In genomic region chr2:129759186-129760010, GRCh38 we compare ENCODE assay signal across 21 cellular contexts.
DNase-seq lines count a peak whose midpoint lies in the region; ATAC-seq, FAIRE-seq and TF ChIP-seq lines count a peak whose summit lies in the region.
"Had no signal": no experiment of that assay in that cellular context is flagged by ENCODE, and none has a peak within 500 bp of the region (broad histone marks: within the 10 kb centered on the region; RNA-seq: fewer than 3 reads in every experiment).

No MANE protein-coding gene starts in this region.

- H3K27me3 ChIP-seq in H9 (ENCODE audit: insufficient read depth, low read length) (no peaks in the 10 kb centered on the region), GM12878 (replicated peaks in 1 of 2; ENCODE audit: control insufficient read depth in 2 of 2, insufficient read depth in 2 of 2, low read length in 1 of 2) (no peaks in the 10 kb centered on the region; a peak in 1 of 4 replicates), HepG2 (ENCODE audit: control insufficient read depth in 1 of 2, insufficient read depth in 2 of 2, low read length in 2 of 2) (peaks cover 5 to 47% of the 10 kb centered on the region in 2 experiments; a peak in 4 of 5 replicates), stomach (no peaks in the 10 kb centered on the region), testis (no peaks in the 10 kb centered on the region)
- H3K27me3 ChIP-seq: tibial artery had no signal

- TF ChIP-seq POLR2A in GM12878 (IDR thresholded peaks at IDR 0.05; ENCODE audit: low read depth, low read length) (no peak), HepG2 (IDR thresholded peaks at IDR 0.05; ENCODE audit: insufficient read depth in 1 of 2, low read depth in 2 of 2, low read length in 2 of 2) (no peak), stomach (IDR thresholded peaks at IDR 0.05) (no peak), testis (IDR thresholded peaks at IDR 0.05) (no peak)

- H3K4me1 ChIP-seq in H9 (ENCODE audit: insufficient read depth, low read length) (peaks cover 1% of the 10 kb centered on the region; the same call in 1 of the 2 replicates), GM12878 (ENCODE audit: control insufficient read depth, insufficient read depth, low read length) (no peaks in the 10 kb centered on the region), HepG2 (ENCODE audit: insufficient read depth, low read length) (no peaks in the 10 kb centered on the region), stomach (peaks cover 0 to 11% (median 4%) of the 10 kb centered on the region in 4 donors), testis (no peaks in the 10 kb centered on the region)
- H3K4me1 ChIP-seq: prostate gland had no signal

- H4K91ac ChIP-seq in H9 (ENCODE audit: insufficient read length, low read depth, low read length), result no peak overlapping the region

- no peak overlapping the region for H2BK120ac ChIP-seq in H9 (ENCODE audit: low read depth, low read length, poor library complexity, severe bottlenecking)

- H4K8ac ChIP-seq in H9 (replicated peaks; ENCODE audit: insufficient read length, low read depth, low read length), result no peak overlapping the region

- H3K23me2 ChIP-seq in H9 (ENCODE audit: insufficient read length, low read depth, low read length, poor library complexity, severe bottlenecking), result no peaks in the 10 kb centered on the region

- DNase-seq in H9, result no peak
- DNase-seq in GM12878 (ENCODE audit: low read depth, low spot score), result no peak
- DNase-seq in HepG2 (ENCODE audit: low spot score), result no peak
- no peak for DNase-seq in stomach
- no peak for DNase-seq in NCI-H2107 (lab: John Stamatoyannopoulos, UW)
- DNase-seq in NCI-H526 treated with DMSO at 0.1 percent for 48 hours (lab: John Stamatoyannopoulos, UW), result no peak
- no peak for DNase-seq in testis
- DNase-seq: activated naive CD4-positive, alpha-beta T cell; activated T-cell treated with anti-CD3 and anti-CD28 coated beads, Interleukin-2, amount 50 U/mL, for 1 hour; COR-L47; DMS79 treated with DMSO at 0.1 percent for 48 hours; effector CD4-positive, alpha-beta T cell; NCI-H1417 treated with DMSO at 0.1 percent for 48 hours; NCI-H510A treated with DMSO at 0.1 percent for 48 hours had no signal

- peak overlapping the region; percentile 13 for H2AK5ac ChIP-seq in H9 (ENCODE audit: insufficient read length, low read length)

- H3K23ac ChIP-seq in H9 (ENCODE audit: insufficient read length, low read depth, low read length), result no peak overlapping the region

- POLR2A ChIA-PET in GM12878 (lab: Charles Lee) (no interaction called here), HepG2 (lab: Yijun Ruan, JAX) (no interaction called here)

- no peak for ATAC-seq in GM12878
- no peak for ATAC-seq in HepG2
- ATAC-seq in GM21423 (IDR thresholded peaks at IDR 0.05; ENCODE audit: unreplicated experiment), result no peak

- H3K9me3 Mint-ChIP-seq in H9, result peaks cover 0 to 2% of the 10 kb centered on the region in 2 experiments; a peak in 1 of 5 replicates
- H3K9me3 Mint-ChIP-seq: activated CD4-positive, alpha-beta memory T cell treated with anti-CD3 and anti-CD28 coated beads, Interleukin-2, amount 10 ng/mL, durations not matched to agents 7 days and 5 days; central memory CD8-positive, alpha-beta T cell had no signal

- no peak overlapping the region for H3T11ph ChIP-seq in H9 (ENCODE audit: low read length)

- H3K36me3 ChIP-seq in GM12878 (ENCODE audit: control insufficient read depth in 2 of 2, insufficient read depth in 2 of 2, low read length in 1 of 2) (no peaks in the 10 kb centered on the region), HepG2 (replicated peaks in 1 of 2; ENCODE audit: control insufficient read depth in 1 of 2, insufficient read depth in 2 of 2, low read length in 2 of 2) (no peaks in the 10 kb centered on the region), stomach (no peaks in the 10 kb centered on the region), testis (ENCODE audit: low read depth, missing control alignments) (no peaks in the 10 kb centered on the region)
- H3K36me3 ChIP-seq: prostate gland, spleen, tibial artery had no signal

- TF ChIP-seq EP300 in GM12878 (IDR thresholded peaks at IDR 0.05; ENCODE audit: borderline replicate concordance in 1 of 2, control insufficient read depth in 1 of 2, low read depth in 2 of 2, low read length in 2 of 2) (no peak), HepG2 (IDR thresholded peaks at IDR 0.05; ENCODE audit: low read depth in 2 of 2, low read length in 2 of 2) (no peak), HepG2 (CRISPR knock-in tag; IDR thresholded peaks at IDR 0.05; ENCODE audit: borderline replicate concordance) (no peak), stomach (IDR thresholded peaks at IDR 0.05) (no peak)

- H3K4me2 ChIP-seq in H9 (ENCODE audit: insufficient read depth, insufficient read length, low read length) (no peak overlapping the region), GM12878 (ENCODE audit: control insufficient read depth, insufficient read depth) (no peak overlapping the region), HepG2 (ENCODE audit: low read depth, low read length) (no peak overlapping the region)
- H3K4me2 ChIP-seq: SK-N-SH had no signal

- no peaks in the 10 kb centered on the region for H3K9me3 ChIP-seq in H9 (ENCODE audit: control insufficient read depth, low read depth, low read length)
- H3K9me3 ChIP-seq in GM12878 (replicated peaks; ENCODE audit: control insufficient read depth, insufficient read depth, low read length), result no peaks in the 10 kb centered on the region
- H3K9me3 ChIP-seq in HepG2 (ENCODE audit: low read length), result no peaks in the 10 kb centered on the region
- H3K9me3 ChIP-seq in stomach, result no peaks in the 10 kb centered on the region
- H3K9me3 ChIP-seq in testis, result no peaks in the 10 kb centered on the region
- H3K9me3 ChIP-seq: prostate gland, SK-N-SH, spleen, tibial artery had no signal

- peaks cover 7% of the 10 kb centered on the region for H3K27me3 Mint-ChIP-seq in H9 (ENCODE audit: low read depth)
- H3K27me3 Mint-ChIP-seq: activated CD4-positive, alpha-beta memory T cell treated with anti-CD3 and anti-CD28 coated beads, Interleukin-2, amount 10 ng/mL, durations not matched to agents 7 days and 5 days had no signal

- SMC1A ChIA-PET in GM12878 (lab: Charles Lee; ENCODE audit: uncharacterized antibody, unreplicated experiment), result no interaction called here

- H2BK15ac ChIP-seq in H9 (ENCODE audit: low read depth, low read length), result no peak overlapping the region

- WGBS in H9 (ENCODE audit: extremely low coverage, insufficient read length, low lambda C conversion rate), result no CpG with 5 or more reads among the region's 5 CpGs
- 43% methylated on average over 5 of the region's 5 CpGs for WGBS in GM12878 (ENCODE audit: insufficient coverage, insufficient replicate concordance, low lambda C conversion rate, missing lambda C conversion rate)
- 31% methylated on average over 3 of the region's 5 CpGs for WGBS in HepG2 (ENCODE audit: low lambda C conversion rate)
- WGBS in stomach, 5 donors, result 88 to 97% (median 92%) methylated on average over 2 to 5 of the region's 5 CpGs
- 77 to 92% methylated on average over 2 to 5 of the region's 5 CpGs for WGBS in testis, 2 donors

- H4K5ac ChIP-seq in H9 (ENCODE audit: insufficient read length, low read depth, low read length), result no peak overlapping the region

- H3K56ac ChIP-seq in H9 (ENCODE audit: insufficient read length, low read depth, low read length), result no peak overlapping the region

- H3K79me2 ChIP-seq in H9 (ENCODE audit: insufficient read depth, low read length) (no peaks in the 10 kb centered on the region), GM12878 (ENCODE audit: control insufficient read depth, insufficient read depth, low read length) (no peaks in the 10 kb centered on the region), HepG2 (ENCODE audit: insufficient read depth, low read length) (no peaks in the 10 kb centered on the region)

- no peak overlapping the region for H3K14ac ChIP-seq in H9 (ENCODE audit: insufficient read depth, low read length)

- intact Hi-C loops in GM12878 (cut with micrococcal nuclease; ENCODE audit: unreplicated experiment) (no loop called here), HepG2 (cut with micrococcal nuclease; ENCODE audit: unreplicated experiment) (no loop called here), stomach (cut with DNase I; ENCODE audit: low total_unique reads) (no loop called here), testis (cut with DNase I; ENCODE audit: low total_unique reads) (no loop called here)

- peaks cover 0 to 3% (median 0%) of the 10 kb centered on the region in 3 experiments; a peak in 1 of 7 replicates for H3K36me3 Mint-ChIP-seq in H9 (ENCODE audit: insufficient read depth in 1 of 3, low read depth in 3 of 3)

- H3K9ac ChIP-seq in H9 (ENCODE audit: extremely low read depth, insufficient read length, low read length) (no peak overlapping the region), GM12878 (ENCODE audit: control insufficient read depth, insufficient read depth, low read length) (no peak overlapping the region), HepG2 (ENCODE audit: insufficient read depth, low read depth, low read length) (no peak overlapping the region)
- H3K9ac ChIP-seq: SK-N-SH had no signal

- H4K20me1 ChIP-seq in H9 (ENCODE audit: control insufficient read depth, insufficient read depth, insufficient read length) (no peaks in the 10 kb centered on the region), GM12878 (ENCODE audit: control insufficient read depth, insufficient read depth) (no peaks in the 10 kb centered on the region), HepG2 (ENCODE audit: insufficient read depth, low read length) (no peaks in the 10 kb centered on the region)

- H2BK20ac ChIP-seq in H9 (ENCODE audit: low read depth, low read length, poor library complexity, severe bottlenecking), result no peak overlapping the region

- FAIRE-seq in GM12878 (lab: Jason Lieb, UNC) (peak; percentile 62), HepG2 (lab: Jason Lieb, UNC) (peak; percentile 58)

- no peak overlapping the region for H3K4me3 ChIP-seq in GM12878
- no peak overlapping the region for H3K4me3 ChIP-seq in HepG2 (replicated peaks in 1 of 3; ENCODE audit: insufficient read depth in 1 of 3, low read depth in 2 of 3, low read length in 3 of 3)
- peak overlapping the region; percentile 29 to 45 (median 40) for H3K4me3 ChIP-seq in stomach
- H3K4me3 ChIP-seq in testis, result no peak overlapping the region

- H3K4ac ChIP-seq in H9 (ENCODE audit: low read depth, low read length), result no peak overlapping the region

- H3K4me3 Mint-ChIP-seq in H9, result no peak overlapping the region
- H3K4me3 Mint-ChIP-seq: activated CD4-positive, alpha-beta memory T cell treated with anti-CD3 and anti-CD28 coated beads, Interleukin-2, amount 10 ng/mL, durations not matched to agents 7 days and 5 days; central memory CD8-positive, alpha-beta T cell had no signal

- no peaks in the 10 kb centered on the region for H3K79me1 ChIP-seq in H9 (ENCODE audit: insufficient read depth, low read depth, low read length, poor library complexity, severe bottlenecking)

- H3K4me1 Mint-ChIP-seq in H9, result peaks cover 26 to 30% of the 10 kb centered on the region in 2 experiments
- H3K4me1 Mint-ChIP-seq: activated CD4-positive, alpha-beta memory T cell treated with anti-CD3 and anti-CD28 coated beads, Interleukin-2, amount 10 ng/mL, durations not matched to agents 7 days and 5 days; central memory CD8-positive, alpha-beta T cell had no signal

- no TSS peak for BruUV-seq in GM12878 (replicated peaks; lab: Mats Ljungman, UMichigan)
- BruUV-seq in HepG2 (replicated peaks; lab: Mats Ljungman, UMichigan), result no TSS peak

- in situ Hi-C loops in GM12878 (cut with MboI) (no loop called here), HepG2 (cut with HindIII; ENCODE audit: extremely low pct_ligation_motif_present, low pct_unique_long_range_greater_than_20kb) (no loop called here)

- H3K27ac Mint-ChIP-seq in H9, result no peak overlapping the region
- H3K27ac Mint-ChIP-seq: activated CD4-positive, alpha-beta memory T cell treated with anti-CD3 and anti-CD28 coated beads, Interleukin-2, amount 10 ng/mL, durations not matched to agents 7 days and 5 days had no signal

- TF ChIP-seq CTCF in H9 (conservative IDR thresholded peaks at IDR 0.05), result no peak
- TF ChIP-seq CTCF in GM12878 (IDR thresholded peaks at IDR 0.05 in 2 of 3, conservative IDR thresholded peaks at IDR 0.05 in 1 of 3; ENCODE audit: control insufficient read depth in 2 of 3, extremely low read depth in 1 of 3, insufficient read depth in 1 of 3, low read depth in 3 of 3, low read length in 3 of 3), result no peak
- TF ChIP-seq CTCF in HepG2 (CRISPR knock-in tag; IDR thresholded peaks at IDR 0.05), result no peak
- TF ChIP-seq CTCF in stomach (IDR thresholded peaks at IDR 0.05), result no peak
- no peak for TF ChIP-seq CTCF in testis (IDR thresholded peaks at IDR 0.05)

- H2BK12ac ChIP-seq in H9 (ENCODE audit: insufficient read length, low read depth, low read length), result no peak overlapping the region

- CTCF ChIA-PET in GM12878 (lab: Yijun Ruan, JAX) (no interaction called here), HepG2 (lab: Yijun Ruan, JAX; ENCODE audit: low intra/inter-chr PET ratio, low total read pairs) (no interaction called here)

- H3K18ac ChIP-seq in H9 (ENCODE audit: insufficient read length, low read depth, low read length), result peak overlapping the region; percentile 13

- H2BK5ac ChIP-seq in H9 (ENCODE audit: insufficient read length, low read length), result no peak overlapping the region

- TF ChIP-seq RAD21 in GM12878 (IDR thresholded peaks at IDR 0.05; ENCODE audit: insufficient read depth, low read depth, low read length) (no peak), HepG2 (CRISPR knock-in tag; IDR thresholded peaks at IDR 0.05) (no peak)

- RAD21 ChIA-PET in GM12878 (lab: Charles Lee; ENCODE audit: unreplicated experiment), result no interaction called here

- H2AFZ ChIP-seq in H9 (ENCODE audit: low read length) (no peak overlapping the region), GM12878 (ENCODE audit: control insufficient read depth, low read depth, low read length) (no peak overlapping the region), HepG2 (ENCODE audit: low read length) (no peak overlapping the region)

- no peak overlapping the region for H3K27ac ChIP-seq in H9 (ENCODE audit: insufficient read length, low read depth, low read length)
- no peak overlapping the region for H3K27ac ChIP-seq in GM12878 (ENCODE audit: control insufficient read depth, insufficient read depth)
- H3K27ac ChIP-seq in HepG2 (ENCODE audit: extremely low read length, insufficient read depth, low read length), result no peak overlapping the region
- H3K27ac ChIP-seq in stomach, result no peak overlapping the region
- no peak overlapping the region for H3K27ac ChIP-seq in testis
- H3K27ac ChIP-seq: tibial artery had no signal

Comparison
In these comparisons a context has a peak if more than half of its experiments do, and no peak if none do; other contexts are left out.
1. H3K4me3 ChIP-seq: peak in stomach (4 of 4); none in GM12878 (single experiment), HepG2 (0 of 3) and testis (0 of 2).